ENCODE assay signal across 19 cellular contexts in genomic region chr9:73753171-73753570, GRCh38.
A peak's percentile ranks its signal among the peaks of the same experiment; 100 is the strongest.
DNase-seq lines count a peak whose midpoint lies in the region; ATAC-seq and TF ChIP-seq lines count a peak whose summit lies in the region.
"Had no signal": no experiment of that assay in that cellular context is flagged by ENCODE, and none has a peak within 500 bp of the region (broad histone marks: within the 10 kb centered on the region; RNA-seq: fewer than 3 reads in every experiment).

No MANE protein-coding gene starts in this region.

- in situ Hi-C loops in Caki2 (cut with HindIII; ENCODE audit: low pct_unique_long_range_greater_than_20kb, low sequenced_read_pairs), result no loop called here

- no peak for TF ChIP-seq CTCF in epithelial cell of proximal tubule (conservative IDR thresholded peaks at IDR 0.05; ENCODE audit: low read depth, low read length)

- H3K27me3 ChIP-seq in adipocyte (replicated peaks; ENCODE audit: control insufficient read depth, insufficient read depth, low read length), result no peaks in the 10 kb centered on the region
- H3K27me3 ChIP-seq: MG63 had no signal

- H3K9me3 ChIP-seq in adipocyte (ENCODE audit: control insufficient read depth, low read length), result no peaks in the 10 kb centered on the region
- H3K9me3 ChIP-seq: A549, Caco-2, MG63 had no signal

- peak; percentile 13 for DNase-seq in Caki2 (ENCODE audit: low read depth)
- peak; percentile 42 for DNase-seq in adipocyte (ENCODE audit: low read depth)
- DNase-seq in epithelial cell of proximal tubule (ENCODE audit: low read depth), result peak; percentile 29
- peak; percentile 87 for DNase-seq in kidney glomerular epithelial cell (lab: John Stamatoyannopoulos, UW)
- no peak for DNase-seq in GM03348 (ENCODE audit: low spot score)
- no peak for DNase-seq in GDM1 (lab: John Stamatoyannopoulos, UW)
- no peak for DNase-seq in NCI-H1092 treated with DMSO at 0.1 percent for 48 hours (lab: John Stamatoyannopoulos, UW)
- DNase-seq: AML-193, Caco-2, DMS79, GOT3, MG63, NCI-H187 treated with DMSO at 0.1 percent for 48 hours, NCI-H2171 treated with DMSO at 0.1 percent for 48 hours, NCI-H510A treated with DMSO at 0.1 percent for 48 hours, SIG-M5 had no signal

- H3K9ac ChIP-seq in adipocyte (ENCODE audit: low read length), result no peak overlapping the region

- H3K4me1 ChIP-seq in adipocyte (ENCODE audit: control insufficient read depth, insufficient read depth, low read length), result no peaks in the 10 kb centered on the region
- H3K4me1 ChIP-seq: A549, Caco-2 had no signal

- no peak overlapping the region for H3K4me3 ChIP-seq in adipocyte (ENCODE audit: low read length)
- H3K4me3 ChIP-seq in epithelial cell of proximal tubule (ENCODE audit: low read depth, low read length), result no peak overlapping the region
- H3K4me3 ChIP-seq: A549, MG63 had no signal

- ATAC-seq in GM19397 (IDR thresholded peaks at IDR 0.05; ENCODE audit: unreplicated experiment), result no peak
- ATAC-seq: A549, HepG2 had no signal

- H3K36me3 ChIP-seq in adipocyte (ENCODE audit: control insufficient read depth, insufficient read depth, low read length, severe bottlenecking), result no peaks in the 10 kb centered on the region
- H3K36me3 ChIP-seq: MG63 had no signal

Comparison
In these comparisons a context has a peak if more than half of its experiments do, and no peak if none do; other contexts are left out.
1. DNase-seq: peak in Caki2 (single experiment), adipocyte (single experiment), epithelial cell of proximal tubule (single experiment) and kidney glomerular epithelial cell (single experiment); none in GM03348 (single experiment), GDM1 (single experiment) and NCI-H1092 treated with DMSO at 0.1 percent for 48 hours (single experiment).